Comparison of ENCODE assay signal across 1 cellular context in genomic region chr17:64662774-64663367, GRCh38.
TF ChIP-seq lines count a peak whose summit lies in the region.

No MANE protein-coding gene starts in this region.

TF ChIP-seq in HepG2, 621 proteins besides CTCF, POLR2A, EP300 and RAD21 (continued from another document and continues in another):
- TF ChIP-seq ZNF18 (CRISPR knock-in tag; IDR thresholded peaks at IDR 0.05; ENCODE audit: insufficient replicate concordance): peak; percentile 41
- 0 out of 2 replicates have a peak, but pooled peaks have one; percentile 19 for TF ChIP-seq ZNF646 (CRISPR knock-in tag; IDR thresholded peaks at IDR 0.05)
- TF ChIP-seq ARNT (IDR thresholded peaks at IDR 0.05): no peak
- peak; percentile 42; the same call in 1 of the 2 replicates for TF ChIP-seq ZNF605 (CRISPR knock-in tag; IDR thresholded peaks at IDR 0.05)
- no peak for TF ChIP-seq ZBTB40 (IDR thresholded peaks at IDR 0.05)
- TF ChIP-seq ZBTB40 (CRISPR knock-in tag; IDR thresholded peaks at IDR 0.05): no peak
- TF ChIP-seq TOE1 (CRISPR knock-in tag; IDR thresholded peaks at IDR 0.05): no peak
- no peak for TF ChIP-seq ASH2L (IDR thresholded peaks at IDR 0.05; ENCODE audit: insufficient read length, low read depth, low read length)
- 0 out of 2 replicates have a peak, but pooled peaks have one; percentile 57 for TF ChIP-seq CBX2 (IDR thresholded peaks at IDR 0.05; ENCODE audit: low read depth, low read length)
- no peak for TF ChIP-seq CBX2 (CRISPR knock-in tag; IDR thresholded peaks at IDR 0.05; ENCODE audit: low read depth)
- TF ChIP-seq ZHX2 (IDR thresholded peaks at IDR 0.05; ENCODE audit: low read depth): no peak
- 0 out of 2 replicates have a peak, but pooled peaks have one; percentile 1 for TF ChIP-seq ZHX2 (CRISPR knock-in tag; IDR thresholded peaks at IDR 0.05; ENCODE audit: borderline replicate concordance)
- no peak for TF ChIP-seq KLF15 (CRISPR knock-in tag; IDR thresholded peaks at IDR 0.05; ENCODE audit: borderline replicate concordance)
- TF ChIP-seq ETV5 (CRISPR knock-in tag; IDR thresholded peaks at IDR 0.05; ENCODE audit: borderline replicate concordance): peak; percentile 1; the same call in 1 of the 2 replicates
- TF ChIP-seq GLI4 (CRISPR knock-in tag; IDR thresholded peaks at IDR 0.05; ENCODE audit: borderline replicate concordance): no peak
- TF ChIP-seq, protein P1, sequence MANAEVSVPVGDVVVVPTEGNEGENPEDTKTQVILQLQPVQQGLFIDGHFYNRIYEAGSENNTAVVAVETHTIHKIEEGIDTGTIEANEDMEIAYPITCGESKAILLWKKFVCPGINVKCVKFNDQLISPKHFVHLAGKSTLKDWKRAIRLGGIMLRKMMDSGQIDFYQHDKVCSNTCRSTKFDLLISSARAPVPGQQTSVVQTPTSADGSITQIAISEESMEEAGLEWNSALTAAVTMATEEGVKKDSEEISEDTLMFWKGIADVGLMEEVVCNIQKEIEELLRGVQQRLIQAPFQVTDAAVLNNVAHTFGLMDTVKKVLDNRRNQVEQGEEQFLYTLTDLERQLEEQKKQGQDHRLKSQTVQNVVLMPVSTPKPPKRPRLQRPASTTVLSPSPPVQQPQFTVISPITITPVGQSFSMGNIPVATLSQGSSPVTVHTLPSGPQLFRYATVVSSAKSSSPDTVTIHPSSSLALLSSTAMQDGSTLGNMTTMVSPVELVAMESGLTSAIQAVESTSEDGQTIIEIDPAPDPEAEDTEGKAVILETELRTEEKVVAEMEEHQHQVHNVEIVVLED (CRISPR knock-in tag; IDR thresholded peaks at IDR 0.05; ENCODE audit: borderline replicate concordance): 0 out of 2 replicates have a peak, but pooled peaks have one; percentile 4
- TF ChIP-seq ZSCAN21 (CRISPR knock-in tag; IDR thresholded peaks at IDR 0.05; ENCODE audit: borderline replicate concordance): no peak
- no peak for TF ChIP-seq ZNF343 (CRISPR knock-in tag; IDR thresholded peaks at IDR 0.05)
- TF ChIP-seq ZSCAN12 (CRISPR knock-in tag; IDR thresholded peaks at IDR 0.05): no peak
- no peak for TF ChIP-seq ARNTL (CRISPR knock-in tag; IDR thresholded peaks at IDR 0.05)
- no peak for TF ChIP-seq YEATS2 (CRISPR knock-in tag; IDR thresholded peaks at IDR 0.05; ENCODE audit: borderline replicate concordance)
- TF ChIP-seq MLLT10 (CRISPR knock-in tag; IDR thresholded peaks at IDR 0.05): no peak
